In the genomic region with DNA sequence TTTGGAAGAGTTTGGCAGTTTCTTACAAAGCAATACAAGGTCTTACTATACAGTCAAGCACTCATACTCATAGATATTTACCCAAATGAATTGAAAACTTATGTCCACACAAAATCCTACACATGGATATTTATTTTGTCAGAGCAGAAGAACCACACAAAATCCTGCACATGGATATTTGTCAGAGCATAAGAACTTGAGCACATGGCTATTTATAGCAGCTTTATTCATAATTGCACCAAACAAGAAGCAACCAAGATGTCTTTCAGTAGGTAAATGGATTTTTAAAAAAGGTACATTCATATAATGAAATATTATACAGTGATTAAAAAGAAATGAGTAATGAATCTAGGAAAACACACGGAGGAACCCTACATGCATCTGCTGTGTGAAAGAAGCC, we compare ENCODE assay signal across 32 cellular contexts.
"Had no signal": no experiment of that assay in that cellular context is flagged by ENCODE, and none has a peak within 500 bp of the region (broad histone marks: within the 10 kb centered on the region; RNA-seq: fewer than 3 reads in every experiment).

No MANE protein-coding gene starts in this region.

- H3K27ac Mint-ChIP-seq: activated CD4-positive, alpha-beta memory T cell treated with anti-CD3 and anti-CD28 coated beads for 36 hours; activated CD4-positive, alpha-beta T cell treated with anti-CD3 and anti-CD28 coated beads for 36 hours; activated CD4-positive, alpha-beta T cell treated with anti-CD3 and anti-CD28 coated beads, Interleukin-2, amount 10 ng/mL, durations not matched to agents 24 days and 14 days; activated CD8-positive, alpha-beta memory T cell treated with anti-CD3 and anti-CD28 coated beads, Interleukin-2, amount 10 ng/mL, durations not matched to agents 7 days and 5 days; activated CD8-positive, alpha-beta T cell treated with anti-CD3 and anti-CD28 coated beads, Interleukin-2, amount 10 ng/mL, durations not matched to agents 7 days and 5 days; activated naive CD4-positive, alpha-beta T cell treated with anti-CD3 and anti-CD28 coated beads for 36 hours; activated naive CD4-positive, alpha-beta T cell treated with anti-CD3 and anti-CD28 coated beads, Interleukin-2, amount 50 U/mL, for 24 hours; activated naive CD8-positive, alpha-beta T cell treated with anti-CD3 and anti-CD28 coated beads for 36 hours; activated naive CD8-positive, alpha-beta T cell treated with anti-CD3 and anti-CD28 coated beads, Interleukin-2, amount 50 U/mL, for 24 hours; activated T-helper 1 cell treated with anti-CD3 and anti-CD28 coated beads, Interleukin-12 subunit alpha, Interleukin-12 subunit beta, Interleukin-2, Interleukin-4 antibody, amounts not matched to agents 30 ng/mL and 10 ng/mL and 1 ng/mL, durations not matched to agents 14 hours and 24 hours and 36 hours had no signal

- H3K9me3 Mint-ChIP-seq: activated CD4-positive, alpha-beta memory T cell treated with anti-CD3 and anti-CD28 coated beads for 36 hours; activated CD4-positive, alpha-beta T cell treated with anti-CD3 and anti-CD28 coated beads, Interleukin-2, amount 10 ng/mL, durations not matched to agents 24 days and 14 days; activated naive CD4-positive, alpha-beta T cell treated with anti-CD3 and anti-CD28 coated beads for 36 hours; activated naive CD8-positive, alpha-beta T cell treated with anti-CD3 and anti-CD28 coated beads, Interleukin-2, amount 50 U/mL, for 24 hours; activated T-helper 1 cell treated with anti-CD3 and anti-CD28 coated beads, Interleukin-12 subunit alpha, Interleukin-12 subunit beta, Interleukin-2, Interleukin-4 antibody, amounts not matched to agents 30 ng/mL and 10 ng/mL and 1 ng/mL, durations not matched to agents 14 hours and 24 hours and 36 hours; activated T-helper 2 cell treated with anti-CD3 and anti-CD28 coated beads, Interferon-gamma antibody, Interleukin-2, Interleukin-4, amounts not matched to agents 10 μg/mL and 5 μg/mL and 100 μg/mL, durations not matched to agents 14 hours and 24 hours and 36 hours had no signal

- H3K27ac ChIP-seq: adrenal gland, ascending aorta, breast epithelium, cardiac muscle cell, colonic mucosa, epithelial cell of prostate, esophagus squamous epithelium, foreskin keratinocyte, gastroesophageal sphincter, heart right ventricle had no signal

- H3K36me3 ChIP-seq: adrenal gland, ascending aorta, breast epithelium, cardiac muscle cell, colonic mucosa had no signal

- H3K27me3 ChIP-seq: adrenal gland, ascending aorta, breast epithelium, cardiac muscle cell, colonic mucosa, esophagus squamous epithelium, foreskin keratinocyte, gastroesophageal sphincter, heart right ventricle had no signal

- H3K27me3 Mint-ChIP-seq: activated CD4-positive, alpha-beta memory T cell treated with anti-CD3 and anti-CD28 coated beads for 36 hours; activated CD4-positive, alpha-beta T cell treated with anti-CD3 and anti-CD28 coated beads for 36 hours; activated CD4-positive, alpha-beta T cell treated with anti-CD3 and anti-CD28 coated beads, Interleukin-2, amount 10 ng/mL, durations not matched to agents 24 days and 14 days; activated CD8-positive, alpha-beta memory T cell treated with anti-CD3 and anti-CD28 coated beads, Interleukin-2, amount 10 ng/mL, durations not matched to agents 7 days and 5 days; activated naive CD4-positive, alpha-beta T cell treated with anti-CD3 and anti-CD28 coated beads, Interleukin-2, amount 50 U/mL, for 24 hours; activated naive CD8-positive, alpha-beta T cell treated with anti-CD3 and anti-CD28 coated beads for 36 hours; activated naive CD8-positive, alpha-beta T cell treated with anti-CD3 and anti-CD28 coated beads, Interleukin-2, amount 50 U/mL, for 24 hours; brain had no signal

- DNase-seq: activated CD4-positive, alpha-beta memory T cell treated with anti-CD3 and anti-CD28 coated beads for 36 hours; activated CD4-positive, alpha-beta T cell treated with anti-CD3 and anti-CD28 coated beads for 36 hours; activated CD4-positive, alpha-beta T cell treated with anti-CD3 and anti-CD28 coated beads, Interleukin-2, amount 10 ng/mL, durations not matched to agents 24 days and 14 days; activated CD4-positive, CD25-positive, alpha-beta regulatory T cell; activated CD4-positive, CD25-positive, alpha-beta regulatory T cell treated with anti-CD3 and anti-CD28 coated beads, Interleukin-2, amount 50 U/mL, for 72 hours; activated CD8-positive, alpha-beta memory T cell treated with anti-CD3 and anti-CD28 coated beads, Interleukin-2, amount 10 ng/mL, durations not matched to agents 7 days and 5 days; activated CD8-positive, alpha-beta memory T cell treated with anti-CD3 and anti-CD28 coated beads, Interleukin-2, amount 50 U/mL, for 4 hours; activated CD8-positive, alpha-beta T cell treated with anti-CD3 and anti-CD28 coated beads, Interleukin-2, amount 10 ng/mL, durations not matched to agents 7 days and 5 days; activated effector memory CD4-positive, alpha-beta T cell treated with anti-CD3 and anti-CD28 coated beads, Interleukin-2, amount 50 U/mL, for 16 hours; activated naive CD4-positive, alpha-beta T cell treated with anti-CD3 and anti-CD28 coated beads for 36 hours; activated naive CD8-positive, alpha-beta T cell treated with anti-CD3 and anti-CD28 coated beads for 36 hours; activated naive CD8-positive, alpha-beta T cell treated with anti-CD3 and anti-CD28 coated beads, Interleukin-2, amount 50 U/mL, for 24 hours; activated T-cell treated with anti-CD3 and anti-CD28 coated beads, Interleukin-2, amount 50 U/mL, for 1 hour; activated T-cell treated with anti-CD3 and anti-CD28 coated beads, Interleukin-2, amount 50 U/mL, for 48 hours; adrenal gland; central memory CD4-positive, alpha-beta T cell; cerebellar nuclear complex; colonic mucosa; effector CD8-positive, alpha-beta T cell; esophagus squamous epithelium; foreskin keratinocyte; heart right ventricle; T-helper 2 cell had no signal

- H3K9me3 ChIP-seq: adrenal gland, breast epithelium, colonic mucosa, esophagus squamous epithelium had no signal

- ATAC-seq: activated CD4-positive, alpha-beta T cell treated with anti-CD3 and anti-CD28 coated beads for 36 hours; activated CD8-positive, alpha-beta memory T cell treated with anti-CD3 and anti-CD28 coated beads, Interleukin-2, amount 10 ng/mL, durations not matched to agents 7 days and 5 days; activated CD8-positive, alpha-beta T cell treated with anti-CD3 and anti-CD28 coated beads, Interleukin-2, amount 10 ng/mL, durations not matched to agents 7 days and 5 days; activated naive CD8-positive, alpha-beta T cell treated with anti-CD3 and anti-CD28 coated beads, Interleukin-2, amount 50 U/mL, for 24 hours; foreskin keratinocyte; gastroesophageal sphincter; heart right ventricle had no signal

- H3K4me3 Mint-ChIP-seq: activated CD4-positive, alpha-beta memory T cell treated with anti-CD3 and anti-CD28 coated beads for 36 hours; activated CD4-positive, alpha-beta T cell treated with anti-CD3 and anti-CD28 coated beads for 36 hours; activated CD4-positive, alpha-beta T cell treated with anti-CD3 and anti-CD28 coated beads, Interleukin-2, amount 10 ng/mL, durations not matched to agents 24 days and 14 days; activated CD8-positive, alpha-beta memory T cell treated with anti-CD3 and anti-CD28 coated beads, Interleukin-2, amount 10 ng/mL, durations not matched to agents 7 days and 5 days; activated CD8-positive, alpha-beta T cell treated with anti-CD3 and anti-CD28 coated beads, Interleukin-2, amount 10 ng/mL, durations not matched to agents 7 days and 5 days; activated naive CD4-positive, alpha-beta T cell treated with anti-CD3 and anti-CD28 coated beads for 36 hours; activated naive CD4-positive, alpha-beta T cell treated with anti-CD3 and anti-CD28 coated beads, Interleukin-2, amount 50 U/mL, for 24 hours; activated naive CD8-positive, alpha-beta T cell treated with anti-CD3 and anti-CD28 coated beads for 36 hours; activated naive CD8-positive, alpha-beta T cell treated with anti-CD3 and anti-CD28 coated beads, Interleukin-2, amount 50 U/mL, for 24 hours; activated T-helper 1 cell treated with anti-CD3 and anti-CD28 coated beads, Interleukin-12 subunit alpha, Interleukin-12 subunit beta, Interleukin-2, Interleukin-4 antibody, amounts not matched to agents 30 ng/mL and 10 ng/mL and 1 ng/mL, durations not matched to agents 14 hours and 24 hours and 36 hours; brain had no signal

- H3K4me3 ChIP-seq: adrenal gland, ascending aorta, breast epithelium, cardiac muscle cell, colonic mucosa, esophagus squamous epithelium, gastroesophageal sphincter, heart right ventricle had no signal

- H3K4me1 Mint-ChIP-seq: activated CD4-positive, alpha-beta T cell treated with anti-CD3 and anti-CD28 coated beads for 36 hours; activated CD4-positive, alpha-beta T cell treated with anti-CD3 and anti-CD28 coated beads, Interleukin-2, amount 10 ng/mL, durations not matched to agents 24 days and 14 days; activated CD8-positive, alpha-beta memory T cell treated with anti-CD3 and anti-CD28 coated beads, Interleukin-2, amount 10 ng/mL, durations not matched to agents 7 days and 5 days; activated naive CD4-positive, alpha-beta T cell treated with anti-CD3 and anti-CD28 coated beads, Interleukin-2, amount 50 U/mL, for 24 hours; activated naive CD8-positive, alpha-beta T cell treated with anti-CD3 and anti-CD28 coated beads for 36 hours; activated naive CD8-positive, alpha-beta T cell treated with anti-CD3 and anti-CD28 coated beads, Interleukin-2, amount 50 U/mL, for 24 hours; brain had no signal

- H3K4me1 ChIP-seq: adrenal gland, ascending aorta, breast epithelium, colonic mucosa, esophagus squamous epithelium, foreskin keratinocyte, gastroesophageal sphincter had no signal
